Comparison of ENCODE assay signal across 23 cellular contexts in genomic region chr2:16476168-16476567, GRCh38.
DNase-seq lines count a peak whose midpoint lies in the region; ATAC-seq, FAIRE-seq and TF ChIP-seq lines count a peak whose summit lies in the region.
"Had no signal": no experiment of that assay in that cellular context is flagged by ENCODE, and none has a peak within 500 bp of the region (broad histone marks: within the 10 kb centered on the region; RNA-seq: fewer than 3 reads in every experiment).

No MANE protein-coding gene starts in this region.

- ATAC-seq in HepG2 (no peak), right lobe of liver (no peak), GM18505 (IDR thresholded peaks at IDR 0.05; ENCODE audit: unreplicated experiment) (no peak)
- ATAC-seq: CD8-positive, alpha-beta T cell; GM23338 had no signal

- H3K4me3 Mint-ChIP-seq in nephron = no peak overlapping the region
- H3K4me3 Mint-ChIP-seq: B cell; CD8-positive, alpha-beta T cell; GM23338; IgD-negative memory B cell had no signal

- H3K36me3 ChIP-seq in HepG2 (replicated peaks in 1 of 2; ENCODE audit: control insufficient read depth in 1 of 2, insufficient read depth in 2 of 2, low read length in 2 of 2) = no peaks in the 10 kb centered on the region
- H3K36me3 ChIP-seq in right lobe of liver = no peaks in the 10 kb centered on the region
- H3K36me3 ChIP-seq: BLaER1 treated with 17β-estradiol and CSF1 and Interleukin-3, amounts not matched to agents 10 nM and 100 nM had no signal

- no TSS peak for BruUV-seq in HepG2 (replicated peaks; lab: Mats Ljungman, UMichigan)

- TF ChIP-seq RAD21 in HepG2 (CRISPR knock-in tag; IDR thresholded peaks at IDR 0.05) = no peak

- H3K27me3 ChIP-seq in HepG2 (ENCODE audit: control insufficient read depth in 1 of 2, insufficient read depth in 2 of 2, low read length in 2 of 2) (no peaks in the 10 kb centered on the region), right lobe of liver (no peaks in the 10 kb centered on the region)
- H3K27me3 ChIP-seq: BLaER1 treated with 17β-estradiol and CSF1 and Interleukin-3, amounts not matched to agents 10 nM and 100 nM had no signal

- H3K4me1 ChIP-seq in HepG2 (ENCODE audit: insufficient read depth, low read length) = no peaks in the 10 kb centered on the region
- no peaks in the 10 kb centered on the region for H3K4me1 ChIP-seq in right lobe of liver
- H3K4me1 ChIP-seq: BLaER1 treated with 17β-estradiol and CSF1 and Interleukin-3, amounts not matched to agents 10 nM and 100 nM had no signal

- no peaks in the 10 kb centered on the region for H4K20me1 ChIP-seq in HepG2 (ENCODE audit: insufficient read depth, low read length)
- H4K20me1 ChIP-seq: BLaER1 treated with 17β-estradiol and CSF1 and Interleukin-3, amounts not matched to agents 10 nM and 100 nM had no signal

- TF ChIP-seq POLR2A in HepG2 (IDR thresholded peaks at IDR 0.05; ENCODE audit: insufficient read depth in 1 of 2, low read depth in 2 of 2, low read length in 2 of 2) = no peak
- no peak for TF ChIP-seq POLR2A in right lobe of liver (IDR thresholded peaks at IDR 0.05)
- no peak for TF ChIP-seq POLR2A in GM18505 (IDR thresholded peaks at IDR 0.05; ENCODE audit: borderline replicate concordance, extremely low read depth, insufficient read depth, insufficient read length)

- no peaks in the 10 kb centered on the region for H3K79me2 ChIP-seq in HepG2 (ENCODE audit: insufficient read depth, low read length)

- H3K4me3 ChIP-seq in HepG2 (replicated peaks in 1 of 3; ENCODE audit: insufficient read depth in 1 of 3, low read depth in 2 of 3, low read length in 3 of 3) (no peak overlapping the region), right lobe of liver (no peak overlapping the region)
- H3K4me3 ChIP-seq: BLaER1 treated with 17β-estradiol and CSF1 and Interleukin-3, amounts not matched to agents 10 nM and 100 nM; GM23338 had no signal

- POLR2A ChIA-PET in HepG2 (lab: Yijun Ruan, JAX) = no interaction called here

- no peak for TF ChIP-seq EP300 in HepG2 (IDR thresholded peaks at IDR 0.05; ENCODE audit: low read depth in 2 of 2, low read length in 2 of 2)
- no peak for TF ChIP-seq EP300 in HepG2 (CRISPR knock-in tag; IDR thresholded peaks at IDR 0.05; ENCODE audit: borderline replicate concordance)

- H3K9me3 Mint-ChIP-seq in nephron = no peaks in the 10 kb centered on the region
- H3K9me3 Mint-ChIP-seq: CD8-positive, alpha-beta T cell; GM23338 had no signal

- WGBS in HepG2 (ENCODE audit: low lambda C conversion rate) = 3% methylated on average over 1 of the region's 1 CpG
- 55% methylated on average over 1 of the region's 1 CpG for WGBS in right lobe of liver (ENCODE audit: insufficient coverage, low coverage, low lambda C conversion rate, missing lambda C conversion rate)

- no peak overlapping the region for H2AFZ ChIP-seq in HepG2 (ENCODE audit: low read length)
- H2AFZ ChIP-seq: GM23338 had no signal

- H3K27me3 Mint-ChIP-seq in nephron (ENCODE audit: low read depth) = peaks cover 3% of the 10 kb centered on the region

- no peak overlapping the region for H3K27ac ChIP-seq in HepG2 (ENCODE audit: extremely low read length, insufficient read depth, low read length)
- no peak overlapping the region for H3K27ac ChIP-seq in right lobe of liver
- peak overlapping the region; percentile 93 for H3K27ac ChIP-seq in epithelial cell of prostate
- H3K27ac ChIP-seq: BLaER1 treated with 17β-estradiol and CSF1 and Interleukin-3, amounts not matched to agents 10 nM and 100 nM; HL-60 had no signal

- TF ChIP-seq CTCF in HepG2 (CRISPR knock-in tag; IDR thresholded peaks at IDR 0.05) = no peak
- no peak for TF ChIP-seq CTCF in right lobe of liver (IDR thresholded peaks at IDR 0.05)
- TF ChIP-seq CTCF in nephron (IDR thresholded peaks at IDR 0.05; ENCODE audit: unreplicated experiment in 3 of 3) = no peak

- H3K9ac ChIP-seq in HepG2 (ENCODE audit: insufficient read depth, low read depth, low read length) = no peak overlapping the region
- H3K9ac ChIP-seq: BLaER1 treated with 17β-estradiol and CSF1 and Interleukin-3, amounts not matched to agents 10 nM and 100 nM had no signal

- DNase-seq in HepG2 (ENCODE audit: low spot score) (no peak), right lobe of liver (no peak), epithelial cell of prostate (ENCODE audit: low read depth, low spot score) (no peak), G401 (ENCODE audit: low spot score) (no peak), COLO829 (ENCODE audit: low spot score) (no peak)
- DNase-seq: 8988T; CD8-positive, alpha-beta T cell; COR-L47; DMS 273 treated with DMSO at 0.1 percent for 48 hours; DND-41; EL; HCEC 1CT had no signal

- intact Hi-C loops in HepG2 (cut with micrococcal nuclease; ENCODE audit: unreplicated experiment) = no loop called here
- intact Hi-C loops in right lobe of liver (cut with DNase I) = no loop called here

- H3K9me3 ChIP-seq in HepG2 (ENCODE audit: low read length) (no peaks in the 10 kb centered on the region), right lobe of liver (no peaks in the 10 kb centered on the region)
- H3K9me3 ChIP-seq: BLaER1 treated with 17β-estradiol and CSF1 and Interleukin-3, amounts not matched to agents 10 nM and 100 nM had no signal

- no peak for FAIRE-seq in HepG2 (lab: Jason Lieb, UNC)
- FAIRE-seq: G401.6, GM12891, GM18507, H54 had no signal

- in situ Hi-C loops in HepG2 (cut with HindIII; ENCODE audit: extremely low pct_ligation_motif_present, low pct_unique_long_range_greater_than_20kb) (no loop called here), G401 (cut with HindIII; ENCODE audit: low sequenced_read_pairs) (no loop called here)

- CTCF ChIA-PET in HepG2 (lab: Yijun Ruan, JAX; ENCODE audit: low intra/inter-chr PET ratio, low total read pairs) = no interaction called here

- H3K36me3 Mint-ChIP-seq in nephron (ENCODE audit: low read depth) = no peaks in the 10 kb centered on the region
- H3K36me3 Mint-ChIP-seq: CD8-positive, alpha-beta T cell; IgD-negative memory B cell had no signal

- H3K4me1 Mint-ChIP-seq in nephron = no peaks in the 10 kb centered on the region
- H3K4me1 Mint-ChIP-seq: B cell, GM23338, IgD-negative memory B cell had no signal

- peak overlapping the region in 2 of 3 experiments; percentile 65 to 72 for H3K27ac Mint-ChIP-seq in nephron
- H3K27ac Mint-ChIP-seq: B cell; CD8-positive, alpha-beta T cell; GM23338; IgD-negative memory B cell had no signal

- no peak overlapping the region for H3K4me2 ChIP-seq in HepG2 (ENCODE audit: low read depth, low read length)
- H3K4me2 ChIP-seq: BLaER1 treated with 17β-estradiol and CSF1 and Interleukin-3, amounts not matched to agents 10 nM and 100 nM; GM23338 had no signal

TF ChIP-seq in HepG2, 621 proteins besides CTCF, POLR2A, EP300 and RAD21:
- TF ChIP-seq ZNF367 (CRISPR knock-in tag; IDR thresholded peaks at IDR 0.05; ENCODE audit: borderline replicate concordance) (no peak), XBP1 (CRISPR knock-in tag; IDR thresholded peaks at IDR 0.05) (no peak), RFX3 (CRISPR knock-in tag; IDR thresholded peaks at IDR 0.05) (no peak), NFAT5 (CRISPR knock-in tag; IDR thresholded peaks at IDR 0.05) (no peak), MAFF (IDR thresholded peaks at IDR 0.05; ENCODE audit: low read depth, low read length) (peak; percentile 79), MAFK (conservative IDR thresholded peaks at IDR 0.05 in 1 of 2, IDR thresholded peaks at IDR 0.05 in 1 of 2; ENCODE audit: low read length in 2 of 2) (peak; percentile 81 to 89)
